ENCODE assay signal across 8 cellular contexts in the genomic region with DNA sequence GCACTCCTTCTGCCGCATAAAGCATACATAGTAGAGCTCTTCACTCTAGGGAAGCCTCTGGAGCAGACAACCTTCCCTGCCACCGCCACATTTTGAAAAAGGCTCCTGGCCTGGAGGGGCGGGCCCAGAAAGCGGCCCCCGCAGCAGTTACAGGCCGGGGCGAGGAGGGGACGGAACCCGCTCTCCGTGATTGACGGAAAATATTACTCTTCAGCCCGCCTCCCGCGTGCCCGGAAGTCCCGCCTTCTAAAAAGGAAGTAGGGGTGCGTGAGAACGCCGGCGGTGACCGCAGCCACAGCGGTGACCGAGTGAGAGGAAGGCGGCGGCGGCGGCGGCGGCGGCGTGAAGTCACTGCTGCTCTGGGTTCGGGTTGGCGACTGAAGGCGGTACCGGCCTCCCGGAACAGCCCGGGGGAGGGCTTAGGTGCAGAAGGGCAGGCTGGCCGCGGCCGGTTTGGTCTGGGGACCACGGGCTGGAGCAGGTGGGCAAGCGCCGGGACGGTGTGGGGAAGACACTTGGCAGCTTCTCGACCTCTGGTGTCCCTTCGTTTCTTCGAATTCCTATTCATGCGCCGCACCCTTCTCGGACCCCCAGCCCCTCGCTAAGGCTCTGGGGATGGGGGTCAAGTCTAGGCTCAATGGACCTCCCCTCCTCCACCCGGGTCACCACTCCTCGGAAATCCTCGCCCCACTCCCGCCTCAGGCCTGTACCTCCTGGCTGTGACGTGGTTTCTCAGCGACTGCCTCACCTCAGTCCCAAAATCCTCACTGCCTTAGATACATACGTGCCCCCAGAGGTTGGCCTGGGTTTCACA. TPM values are rescaled to one million over a fixed set of nuclear protein-coding genes. Genes with fewer than 3 reads are reported as not detected.
DNase-seq lines count a peak whose midpoint lies in the region; ATAC-seq and TF ChIP-seq lines count a peak whose summit lies in the region.

A gene (plus strand): TSS at position 295 of the 814 bp plus-strand sequence. CDS start 729 bp downstream, outside the sequence.

- POLR2A ChIA-PET in CD4-positive, alpha-beta T cell (lab: Charles Lee) = no interaction called here
- POLR2A ChIA-PET in activated CD4-positive, alpha-beta memory T cell treated with anti-CD3 and anti-CD28 coated beads for 36 hours (lab: Charles Lee) = no interaction called here

- H3K4me3 ChIP-seq in lower leg skin (ENCODE audit: low read depth, poor library complexity, severe bottlenecking) = peak within 1 kb of the TSS; percentile 51

- no peaks in the 10 kb centered on the region for H3K9me3 ChIP-seq in CD4-positive, alpha-beta T cell (ENCODE audit: control insufficient read depth, low read length)

- H3K27me3 ChIP-seq in CD4-positive, alpha-beta T cell (ENCODE audit: control insufficient read depth, insufficient read depth, low read length) = no peaks in the 10 kb centered on the region

- no peak for TF ChIP-seq CTCF in CD4-positive, alpha-beta T cell (IDR thresholded peaks at IDR 0.05)
- no peak for TF ChIP-seq CTCF in lower leg skin (IDR thresholded peaks at IDR 0.05)

- no peak within 1 kb of the TSS for H3K27ac Mint-ChIP-seq in CD4-positive, alpha-beta T cell
- peak within 1 kb of the TSS; percentile 95 for H3K27ac Mint-ChIP-seq in activated CD4-positive, alpha-beta memory T cell treated with anti-CD3 and anti-CD28 coated beads for 36 hours

- peak; percentile 85 for ATAC-seq in CD4-positive, alpha-beta T cell (ENCODE audit: poor library complexity)
- ATAC-seq in GM19372 (IDR thresholded peaks at IDR 0.05; ENCODE audit: low read depth, unreplicated experiment) (peak; percentile 90), HG03521 (IDR thresholded peaks at IDR 0.05; ENCODE audit: unreplicated experiment) (peak; percentile 92)

- H3K4me1 Mint-ChIP-seq in CD4-positive, alpha-beta T cell (ENCODE audit: low read depth) = peaks cover 12% of the 10 kb centered on the region
- H3K4me1 Mint-ChIP-seq in activated CD4-positive, alpha-beta memory T cell treated with anti-CD3 and anti-CD28 coated beads for 36 hours (ENCODE audit: low read depth) = peaks cover 16% of the 10 kb centered on the region

- WGBS in lower leg skin, 2 donors = 0 to 52% methylated on average over 30 to 58 of the region's 58 CpGs

- intact Hi-C loops in CD4-positive, alpha-beta T cell (cut with DNase I, micrococcal nuclease) = loop anchor here in 1 of 2 experiments (5.0 to 10.0 kb wide), 3 partner anchors 644 to 1094 kb away; a partner anchor contains a TSS
- intact Hi-C loops in activated CD4-positive, alpha-beta memory T cell treated with anti-CD3 and anti-CD28 coated beads for 36 hours (cut with micrococcal nuclease) = loop anchor here (5.0 to 10.0 kb wide), 2 partner anchors 654 to 1014 kb away; no protein-coding TSS in a partner anchor
- intact Hi-C loops in lower leg skin (cut with DNase I; ENCODE audit: low total_unique reads) = no loop called here

- peak in 1 of 2 donors; percentile 43 for TF ChIP-seq POLR2A in lower leg skin (IDR thresholded peaks at IDR 0.05)

- no peaks in the 10 kb centered on the region for H3K27me3 Mint-ChIP-seq in CD4-positive, alpha-beta T cell
- H3K27me3 Mint-ChIP-seq in activated CD4-positive, alpha-beta memory T cell treated with anti-CD3 and anti-CD28 coated beads for 36 hours = no peaks in the 10 kb centered on the region

- H3K4me3 Mint-ChIP-seq in CD4-positive, alpha-beta T cell = peak within 1 kb of the TSS; percentile 98
- no peak within 1 kb of the TSS for H3K4me3 Mint-ChIP-seq in activated CD4-positive, alpha-beta memory T cell treated with anti-CD3 and anti-CD28 coated beads for 36 hours

- CTCF ChIA-PET in CD4-positive, alpha-beta T cell (lab: Charles Lee) = interaction anchor here (0.5 kb wide), 1 partner anchor 420 kb away, joined by 3 read pairs; no protein-coding TSS in a partner anchor
- CTCF ChIA-PET in activated CD4-positive, alpha-beta memory T cell treated with anti-CD3 and anti-CD28 coated beads for 36 hours (lab: Charles Lee) = no interaction called here

- H3K27ac ChIP-seq in CD4-positive, alpha-beta T cell (ENCODE audit: low read depth, low read length) = peak within 1 kb of the TSS; percentile 87

- peaks cover 38% of the 10 kb centered on the region for H3K36me3 Mint-ChIP-seq in CD4-positive, alpha-beta T cell (ENCODE audit: low read depth)
- H3K36me3 Mint-ChIP-seq in activated CD4-positive, alpha-beta memory T cell treated with anti-CD3 and anti-CD28 coated beads for 36 hours = peaks cover 10% of the 10 kb centered on the region

- no peaks in the 10 kb centered on the region for H3K9me3 Mint-ChIP-seq in CD4-positive, alpha-beta T cell
- no peaks in the 10 kb centered on the region for H3K9me3 Mint-ChIP-seq in activated CD4-positive, alpha-beta memory T cell treated with anti-CD3 and anti-CD28 coated beads for 36 hours

- peak; percentile 65 to 83 (median 74) for DNase-seq in CD4-positive, alpha-beta T cell
- DNase-seq in NCI-H82 treated with DMSO at 0.1 percent for 48 hours (lab: John Stamatoyannopoulos, UW; ENCODE audit: unreplicated experiment) = peak; percentile 64
- peak; percentile 90 for DNase-seq in activated CD4-positive, alpha-beta memory T cell treated with anti-CD3 and anti-CD28 coated beads for 36 hours
- DNase-seq in dermis microvascular lymphatic vessel endothelial cell (ENCODE audit: low read depth in 2 of 2) = peak; percentile 61 to 87
- DNase-seq in lower leg skin (ENCODE audit: low spot score in 2 of 2) = peak; percentile 77 to 95
- peak; percentile 62 to 72 for DNase-seq in stimulated activated CD4-positive, alpha-beta T cell treated with anti-CD3 and anti-CD28 coated beads, Interleukin-4, amount 100 ng/mL, for 48 hours (ENCODE audit: low read depth in 2 of 2)

RNA-seq across cellular contexts. Expression of the gene that starts here (rescaled TPM):
- total RNA-seq in CD4-positive, alpha-beta T cell = 1 to 10 TPM; 7.3 to 7.7 TPM
- total RNA-seq in activated CD4-positive, alpha-beta memory T cell treated with anti-CD3 and anti-CD28 coated beads for 36 hours = 10 to 100 TPM; 23.5 to 26.8 TPM
- total RNA-seq in dermis microvascular lymphatic vessel endothelial cell (16.2 and 20.1 TPM in 2 replicates), lower leg skin (10 to 100 TPM; 10.4 to 19.9 (median 13.4) TPM)

Comparison
In these comparisons a context has a peak if more than half of its experiments do, and no peak if none do; other contexts are left out.
1. Peak in every context shown above with its lines: DNase-seq, ATAC-seq, H3K4me3 ChIP-seq and H3K27ac ChIP-seq.